16 cellular contexts compared by ENCODE assay signal in genomic region chr22:46602025-46602424, GRCh38. TPM values are rescaled to one million over a fixed set of nuclear protein-coding genes. Genes with fewer than 3 reads are reported as not detected.
DNase-seq lines count a peak whose midpoint lies in the region; ATAC-seq and TF ChIP-seq lines count a peak whose summit lies in the region.
"Had no signal": no experiment of that assay in that cellular context is flagged by ENCODE, and none has a peak within 500 bp of the region (broad histone marks: within the 10 kb centered on the region; RNA-seq: fewer than 3 reads in every experiment).

No MANE protein-coding gene starts in this region.

- no peak overlapping the region for H3K4me3 Mint-ChIP-seq in T-cell
- H3K4me3 Mint-ChIP-seq: activated naive CD4-positive, alpha-beta T cell treated with anti-CD3 and anti-CD28 coated beads for 36 hours had no signal

- H3K27ac ChIP-seq in esophagus squamous epithelium = no peak overlapping the region
- no peak overlapping the region for H3K27ac ChIP-seq in brain microvascular endothelial cell
- H3K27ac ChIP-seq: gastrocnemius medialis, KMS-11, parathyroid adenoma had no signal

- H3K4me3 ChIP-seq in esophagus squamous epithelium (no peak overlapping the region), brain microvascular endothelial cell (ENCODE audit: low read depth, low read length) (no peak overlapping the region)
- H3K4me3 ChIP-seq: gastrocnemius medialis had no signal

- TF ChIP-seq CTCF in esophagus squamous epithelium (IDR thresholded peaks at IDR 0.05) = no peak
- no peak for TF ChIP-seq CTCF in brain microvascular endothelial cell (IDR thresholded peaks at IDR 0.05; ENCODE audit: low read depth, low read length, missing control alignments)

- H3K4me1 ChIP-seq in esophagus squamous epithelium = peaks cover 6 to 42% (median 18%) of the 10 kb centered on the region in 3 donors
- H3K4me1 ChIP-seq: parathyroid adenoma had no signal

- peak; percentile 34 to 49 for DNase-seq in Kasumi-1 (lab: John Stamatoyannopoulos, UW)
- DNase-seq in SIG-M5 treated with dmso at 0.1 percent for 504 hours (lab: John Stamatoyannopoulos, UW; ENCODE audit: unreplicated experiment) = peak; percentile 77
- DNase-seq in left ventricle myocardium superior = peak; percentile 38
- DNase-seq in sciatic nerve (ENCODE audit: low spot score) = no peak
- no peak for DNase-seq in T-cell
- no peak for DNase-seq in esophagus squamous epithelium (lab: John Stamatoyannopoulos, UW)
- DNase-seq in brain microvascular endothelial cell = no peak
- DNase-seq: activated CD4-positive, alpha-beta T cell treated with anti-CD3 and anti-CD28 coated beads, Interleukin-2, amount 50 U/mL, for 1 hour; activated naive CD4-positive, alpha-beta T cell treated with anti-CD3 and anti-CD28 coated beads for 36 hours; activated T-cell treated with anti-CD3 and anti-CD28 coated beads for 4 hours; gastrocnemius medialis; NCI-H1417; stimulated activated CD4-positive, alpha-beta T cell treated with anti-CD3 and anti-CD28 coated beads, Interleukin-4, amount 100 ng/mL, for 1 hour had no signal

- no peaks in the 10 kb centered on the region for H3K27me3 ChIP-seq in esophagus squamous epithelium
- no peaks in the 10 kb centered on the region for H3K27me3 ChIP-seq in brain microvascular endothelial cell (replicated peaks)
- H3K27me3 ChIP-seq: gastrocnemius medialis had no signal

- H3K9me3 ChIP-seq in esophagus squamous epithelium = no peaks in the 10 kb centered on the region
- H3K9me3 ChIP-seq: gastrocnemius medialis had no signal

- no peak overlapping the region for H3K27ac Mint-ChIP-seq in T-cell
- H3K27ac Mint-ChIP-seq: activated naive CD4-positive, alpha-beta T cell treated with anti-CD3 and anti-CD28 coated beads for 36 hours had no signal

- intact Hi-C loops in left ventricle myocardium superior (cut with micrococcal nuclease) = no loop called here
- intact Hi-C loops in sciatic nerve (cut with DNase I) = no loop called here
- intact Hi-C loops in esophagus squamous epithelium (cut with DNase I) = no loop called here

- CTCF ChIA-PET in T-cell (lab: Charles Lee) = no interaction called here

- H3K36me3 Mint-ChIP-seq in T-cell = no peaks in the 10 kb centered on the region

- H3K9me3 Mint-ChIP-seq in T-cell = no peaks in the 10 kb centered on the region

- H3K27me3 Mint-ChIP-seq in T-cell = no peaks in the 10 kb centered on the region

- no peaks in the 10 kb centered on the region for H3K36me3 ChIP-seq in esophagus squamous epithelium
- no peaks in the 10 kb centered on the region for H3K36me3 ChIP-seq in brain microvascular endothelial cell (replicated peaks)
- H3K36me3 ChIP-seq: gastrocnemius medialis had no signal

- H3K4me1 Mint-ChIP-seq in T-cell = peaks cover 12 to 14% (median 12%) of the 10 kb centered on the region in 3 donors

- 76 to 86% methylated on average over 12 to 15 of the region's 15 CpGs for WGBS in esophagus squamous epithelium, 2 donors

- POLR2A ChIA-PET in T-cell (lab: Charles Lee) = no interaction called here

- TF ChIP-seq POLR2A in esophagus squamous epithelium (IDR thresholded peaks at IDR 0.05) = no peak

- in situ Hi-C loops in brain microvascular endothelial cell (cut with HindIII; ENCODE audit: low pct_ligation_motif_present, low sequenced_read_pairs) = no loop called here

- ATAC-seq in left ventricle myocardium superior (peak; percentile 8), sciatic nerve (peak; percentile 50), HG03378 (IDR thresholded peaks at IDR 0.05; ENCODE audit: unreplicated experiment) (no peak), T-cell (replicated peaks in 1 of 4) (no peak)

RNA-seq across cellular contexts. Expression of gene GRAMD4, which starts 18.2 kb away (rescaled TPM):
- total RNA-seq in left ventricle myocardium superior = 94.0 TPM
- total RNA-seq in sciatic nerve = 51.5 TPM
- total RNA-seq in T-cell = 10 to 100 TPM in 4 of 5 donors, 1 to 10 TPM in 1; 8.8 to 24.3 (median 22.9) TPM
- total RNA-seq in esophagus squamous epithelium = 100 to 1,000 TPM in 1 of 4 donors, 10 to 100 TPM in 3; 27.0 to 122 (median 33.3) TPM

Comparison
In these comparisons a context has a peak if more than half of its experiments do, and no peak if none do; other contexts are left out.
1. DNase-seq: peak in Kasumi-1 (2 of 2), SIG-M5 treated with dmso at 0.1 percent for 504 hours (single experiment) and left ventricle myocardium superior (single experiment); none in sciatic nerve (single experiment), T-cell (0 of 34), esophagus squamous epithelium (single experiment) and brain microvascular endothelial cell (single experiment).
2. ATAC-seq: peak in left ventricle myocardium superior (single experiment) and sciatic nerve (single experiment); none in HG03378 (single experiment) and T-cell (0 of 4).